Comparison of ENCODE assay signal across 9 cellular contexts in the genomic region with DNA sequence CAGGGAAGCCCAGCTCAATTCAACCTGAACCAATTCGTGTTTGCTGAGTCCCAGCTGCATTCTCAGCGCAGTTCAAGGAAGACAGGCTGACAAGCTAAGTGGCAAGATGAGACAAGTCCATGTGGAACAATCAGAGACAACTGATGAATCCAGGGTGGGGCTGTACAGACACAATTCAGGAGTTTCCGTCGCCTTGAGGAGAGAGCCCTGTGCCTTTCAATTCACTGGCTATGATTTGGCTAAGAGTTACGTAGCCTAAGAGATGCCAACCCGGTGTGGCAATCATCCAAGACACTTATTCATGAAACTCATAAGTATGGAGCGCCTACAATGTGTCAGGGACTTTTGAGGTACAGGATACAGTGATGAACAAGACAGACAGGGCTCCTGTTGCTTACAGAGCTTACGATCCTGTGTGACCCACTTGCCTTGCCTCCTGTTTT. TPM values are rescaled to one million over a fixed set of nuclear protein-coding genes. Genes with fewer than 3 reads are reported as not detected.
DNase-seq lines count a peak whose midpoint lies in the region; ATAC-seq lines count a peak whose summit lies in the region.
"Had no signal": no experiment of that assay in that cellular context is flagged by ENCODE, and none has a peak within 500 bp of the region (broad histone marks: within the 10 kb centered on the region; RNA-seq: fewer than 3 reads in every experiment).

No MANE protein-coding gene starts in this region.

- peaks cover 95% of the 10 kb centered on the region for H3K4me1 Mint-ChIP-seq in activated CD8-positive, alpha-beta T cell treated with anti-CD3 and anti-CD28 coated beads, Interleukin-2, amount 10 ng/mL, durations not matched to agents 7 days and 5 days (ENCODE audit: low read depth)
- H3K4me1 Mint-ChIP-seq in stimulated activated naive CD8-positive, alpha-beta T cell treated with anti-CD3 and anti-CD28 coated beads, Interleukin-15, Interleukin-2, amounts not matched to agents 100 ng/mL and 50 ng/mL, for 24 hours (ENCODE audit: low read depth), result peaks cover 100% of the 10 kb centered on the region

- H3K4me3 Mint-ChIP-seq in activated CD8-positive, alpha-beta T cell treated with anti-CD3 and anti-CD28 coated beads, Interleukin-2, amount 10 ng/mL, durations not matched to agents 7 days and 5 days, result peak overlapping the region; percentile 57
- peak overlapping the region; percentile 85 for H3K4me3 Mint-ChIP-seq in stimulated activated naive CD8-positive, alpha-beta T cell treated with anti-CD3 and anti-CD28 coated beads, Interleukin-15, Interleukin-2, amounts not matched to agents 100 ng/mL and 50 ng/mL, for 24 hours

- peak; percentile 34 for ATAC-seq in HG03432 (IDR thresholded peaks at IDR 0.05; ENCODE audit: unreplicated experiment)
- ATAC-seq in activated CD8-positive, alpha-beta T cell treated with anti-CD3 and anti-CD28 coated beads, Interleukin-2, amount 10 ng/mL, durations not matched to agents 7 days and 5 days, result peak; percentile 39

- CTCF ChIA-PET in activated CD8-positive, alpha-beta T cell treated with anti-CD3 and anti-CD28 coated beads, Interleukin-2, amount 10 ng/mL, durations not matched to agents 7 days and 5 days (lab: Charles Lee), result interaction anchor here (0.7 to 2.1 kb wide), 15 partner anchors 8 to 403 kb away, joined by 3 to 11 read pairs (median 4); a partner anchor contains a TSS

- no peaks in the 10 kb centered on the region for H3K27me3 Mint-ChIP-seq in activated CD8-positive, alpha-beta T cell treated with anti-CD3 and anti-CD28 coated beads, Interleukin-2, amount 10 ng/mL, durations not matched to agents 7 days and 5 days (ENCODE audit: low read depth)
- no peaks in the 10 kb centered on the region for H3K27me3 Mint-ChIP-seq in stimulated activated naive CD8-positive, alpha-beta T cell treated with anti-CD3 and anti-CD28 coated beads, Interleukin-15, Interleukin-2, amounts not matched to agents 100 ng/mL and 50 ng/mL, for 24 hours

- POLR2A ChIA-PET in activated CD8-positive, alpha-beta T cell treated with anti-CD3 and anti-CD28 coated beads, Interleukin-2, amount 10 ng/mL, durations not matched to agents 7 days and 5 days (lab: Charles Lee), result interaction anchor here (0.7 to 2.5 kb wide), 8 partner anchors 9 to 368 kb away, joined by 3 to 24 read pairs (median 5); a partner anchor contains a TSS

- peaks cover 98% of the 10 kb centered on the region for H3K36me3 Mint-ChIP-seq in activated CD8-positive, alpha-beta T cell treated with anti-CD3 and anti-CD28 coated beads, Interleukin-2, amount 10 ng/mL, durations not matched to agents 7 days and 5 days (ENCODE audit: low read depth)
- H3K36me3 Mint-ChIP-seq in stimulated activated naive CD8-positive, alpha-beta T cell treated with anti-CD3 and anti-CD28 coated beads, Interleukin-15, Interleukin-2, amounts not matched to agents 100 ng/mL and 50 ng/mL, for 24 hours (ENCODE audit: low read depth), result peaks cover 87% of the 10 kb centered on the region

- H3K27ac Mint-ChIP-seq in activated CD8-positive, alpha-beta T cell treated with anti-CD3 and anti-CD28 coated beads, Interleukin-2, amount 10 ng/mL, durations not matched to agents 7 days and 5 days, result peak overlapping the region; percentile 94
- peak overlapping the region; percentile 98 for H3K27ac Mint-ChIP-seq in stimulated activated naive CD8-positive, alpha-beta T cell treated with anti-CD3 and anti-CD28 coated beads, Interleukin-15, Interleukin-2, amounts not matched to agents 100 ng/mL and 50 ng/mL, for 24 hours

- peaks cover 6% of the 10 kb centered on the region for H3K9me3 Mint-ChIP-seq in activated CD8-positive, alpha-beta T cell treated with anti-CD3 and anti-CD28 coated beads, Interleukin-2, amount 10 ng/mL, durations not matched to agents 7 days and 5 days (ENCODE audit: insufficient read depth)
- peaks cover 4% of the 10 kb centered on the region for H3K9me3 Mint-ChIP-seq in stimulated activated naive CD8-positive, alpha-beta T cell treated with anti-CD3 and anti-CD28 coated beads, Interleukin-15, Interleukin-2, amounts not matched to agents 100 ng/mL and 50 ng/mL, for 24 hours

- DNase-seq in activated CD8-positive, alpha-beta memory T cell treated with anti-CD3 and anti-CD28 coated beads for 24 hours, result peak; percentile 78
- no peak for DNase-seq in activated CD8-positive, alpha-beta memory T cell treated with anti-CD3 and anti-CD28 coated beads, Interleukin-2, amount 50 U/mL, for 4 hours
- no peak for DNase-seq in activated CD8-positive, alpha-beta T cell treated with anti-CD3 and anti-CD28 coated beads, Interleukin-2, amount 10 ng/mL, durations not matched to agents 7 days and 5 days
- DNase-seq in UCSD-AML1 (lab: John Stamatoyannopoulos, UW; ENCODE audit: unreplicated experiment) (no peak), NCI-H345 treated with DMSO at 0.1 percent for 48 hours (lab: John Stamatoyannopoulos, UW; ENCODE audit: unreplicated experiment) (no peak), ecto neural progenitor cell (ENCODE audit: low spot score) (no peak)

RNA-seq across cellular contexts. Expression of a gene that starts 15.5 kb away (rescaled TPM):
- total RNA-seq in activated CD8-positive, alpha-beta T cell treated with anti-CD3 and anti-CD28 coated beads, Interleukin-2, amount 10 ng/mL, durations not matched to agents 7 days and 5 days, result under 1 TPM; 0.68 to 0.74 TPM
- total RNA-seq: thoracic aorta had no signal
